27 cellular contexts compared by ENCODE assay signal in genomic region chr2:32820701-32821100, GRCh38.
DNase-seq lines count a peak whose midpoint lies in the region; ATAC-seq, FAIRE-seq and TF ChIP-seq lines count a peak whose summit lies in the region.
"Had no signal": no experiment of that assay in that cellular context is flagged by ENCODE, and none has a peak within 500 bp of the region (broad histone marks: within the 10 kb centered on the region; RNA-seq: fewer than 3 reads in every experiment).

No MANE protein-coding gene starts in this region.

- H3K79me2 ChIP-seq in astrocyte (ENCODE audit: insufficient read depth, low read length): no peaks in the 10 kb centered on the region

- WGBS in liver: 38% methylated on average over 1 of the region's 1 CpG

- H4K20me1 ChIP-seq in astrocyte (ENCODE audit: insufficient read depth, low read length): no peaks in the 10 kb centered on the region
- H4K20me1 ChIP-seq: BLaER1 had no signal

- no peaks in the 10 kb centered on the region for H3K27me3 Mint-ChIP-seq in astrocyte (ENCODE audit: low read depth, unreplicated experiment)
- H3K27me3 Mint-ChIP-seq: CD4-positive, alpha-beta memory T cell; CD4-positive, CD25-positive, alpha-beta regulatory T cell; CD8-positive, alpha-beta memory T cell had no signal

- H2AFZ ChIP-seq in astrocyte (ENCODE audit: low read depth, low read length): no peak overlapping the region

- FAIRE-seq in astrocyte (lab: Jason Lieb, UNC): peak; percentile 49
- FAIRE-seq: GM12878, GM12892, GM18507 had no signal

- ATAC-seq in left lobe of liver (peak; percentile 85), GM19395 (IDR thresholded peaks at IDR 0.05; ENCODE audit: unreplicated experiment) (no peak)
- ATAC-seq: GM12878 had no signal

- H3K36me3 ChIP-seq in astrocyte (ENCODE audit: insufficient read depth, low read length): no peaks in the 10 kb centered on the region
- H3K36me3 ChIP-seq in liver (ENCODE audit: control insufficient read depth in 4 of 4, insufficient read depth in 3 of 4, low read depth in 1 of 4, low read length in 3 of 4): peaks cover 0 to 7% (median 0%) of the 10 kb centered on the region in 4 donors
- H3K36me3 ChIP-seq: BE2C had no signal

- H3K4me3 ChIP-seq in astrocyte (ENCODE audit: insufficient read depth, low read depth, low read length) (no peak overlapping the region), liver (ENCODE audit: low read depth in 1 of 3, low read length in 3 of 3) (no peak overlapping the region)
- H3K4me3 ChIP-seq: BLaER1, GM12878 had no signal

- TF ChIP-seq RAD21 in liver (IDR thresholded peaks at IDR 0.05): peak in 1 of 2 donors; percentile 20

- no peak for TF ChIP-seq CTCF in astrocyte (IDR thresholded peaks at IDR 0.05; ENCODE audit: insufficient read depth, low read depth, low read length)
- TF ChIP-seq CTCF in liver (IDR thresholded peaks at IDR 0.05; ENCODE audit: low read depth, low read length, missing input control): no peak

- H3K36me3 Mint-ChIP-seq in astrocyte (ENCODE audit: low read depth, unreplicated experiment): no peaks in the 10 kb centered on the region

- H3K4me1 ChIP-seq in astrocyte (ENCODE audit: insufficient read depth, low read length) (peaks cover 8% of the 10 kb centered on the region), liver (ENCODE audit: control insufficient read depth in 4 of 4, insufficient read depth in 4 of 4, low read length in 3 of 4) (peaks cover 0 to 4% (median 1%) of the 10 kb centered on the region in 4 donors)
- H3K4me1 ChIP-seq: BLaER1 had no signal

- H3K27me3 ChIP-seq in astrocyte (ENCODE audit: insufficient read depth, low read length) (no peaks in the 10 kb centered on the region), liver (ENCODE audit: control insufficient read depth in 4 of 4, insufficient read depth in 4 of 4, low read length in 3 of 4) (no peaks in the 10 kb centered on the region)
- H3K27me3 ChIP-seq: BE2C, BLaER1 had no signal

- H3K4me3 Mint-ChIP-seq in astrocyte (ENCODE audit: unreplicated experiment): no peak overlapping the region
- H3K4me3 Mint-ChIP-seq: CD14-positive monocyte; CD4-positive, alpha-beta memory T cell; CD4-positive, CD25-positive, alpha-beta regulatory T cell; CD8-positive, alpha-beta memory T cell had no signal

- no peak overlapping the region for H3K4me2 ChIP-seq in astrocyte (ENCODE audit: low read length)
- H3K4me2 ChIP-seq: BLaER1 had no signal

- H3K9me3 Mint-ChIP-seq in astrocyte (ENCODE audit: unreplicated experiment): no peaks in the 10 kb centered on the region
- H3K9me3 Mint-ChIP-seq: CD14-positive monocyte; CD4-positive, CD25-positive, alpha-beta regulatory T cell; CD8-positive, alpha-beta memory T cell had no signal

- no peak overlapping the region for H3K27ac ChIP-seq in astrocyte (ENCODE audit: low read depth, low read length)
- H3K27ac ChIP-seq in liver (ENCODE audit: low read depth in 1 of 2, low read length in 2 of 2): no peak overlapping the region
- H3K27ac ChIP-seq: BLaER1 had no signal

- H3K9me3 ChIP-seq in astrocyte (ENCODE audit: insufficient read depth, low read depth, low read length) (no peaks in the 10 kb centered on the region), liver (ENCODE audit: control insufficient read depth in 4 of 4, low read length in 3 of 4) (no peaks in the 10 kb centered on the region)
- H3K9me3 ChIP-seq: BE2C, BLaER1 had no signal

- peaks cover 3% of the 10 kb centered on the region for H3K4me1 Mint-ChIP-seq in astrocyte (ENCODE audit: low read depth, unreplicated experiment)
- H3K4me1 Mint-ChIP-seq: CD14-positive monocyte; CD4-positive, alpha-beta memory T cell; CD4-positive, CD25-positive, alpha-beta regulatory T cell; CD8-positive, alpha-beta memory T cell had no signal

- H3K9ac ChIP-seq in astrocyte (ENCODE audit: low read length): no peak overlapping the region
- H3K9ac ChIP-seq in liver (ENCODE audit: low read depth in 1 of 2, low read length in 2 of 2): no peak overlapping the region
- H3K9ac ChIP-seq: BLaER1 had no signal

- DNase-seq in astrocyte (ENCODE audit: low read depth) (no peak), left lobe of liver (ENCODE audit: low spot score) (no peak), LoVo (ENCODE audit: low spot score) (no peak), NCI-H1105 treated with DMSO at 0.1 percent for 48 hours (lab: John Stamatoyannopoulos, UW) (no peak)
- DNase-seq in stimulated activated CD4-positive, alpha-beta T cell treated with anti-CD3 and anti-CD28 coated beads, Interleukin-4, amount 100 ng/mL, for 24 hours: no peak
- DNase-seq: 8988T; ACHN; BE2C; C1 segment of cervical spinal cord; CD4-positive, alpha-beta memory T cell; CD4-positive, CD25-positive, alpha-beta regulatory T cell; CD8-positive, alpha-beta memory T cell; COR-L47; DMS 273 treated with DMSO at 0.1 percent for 48 hours; DMS153; DMS53; DMS79; DND-41; EL; GDM1 had no signal

- H3K27ac Mint-ChIP-seq in astrocyte (ENCODE audit: unreplicated experiment): no peak overlapping the region
- H3K27ac Mint-ChIP-seq: CD14-positive monocyte; CD4-positive, alpha-beta memory T cell; CD4-positive, CD25-positive, alpha-beta regulatory T cell had no signal

TF ChIP-seq in liver, 16 proteins besides CTCF, POLR2A, EP300 and RAD21:
- TF ChIP-seq YY1 (IDR thresholded peaks at IDR 0.05) (peak; percentile 56), JUND (IDR thresholded peaks at IDR 0.05) (peak; percentile 31 to 54), ZBTB33 (IDR thresholded peaks at IDR 0.05) (peak; percentile 27), FOXA1 (IDR thresholded peaks at IDR 0.05) (peak; percentile 34), RXRA (IDR thresholded peaks at IDR 0.05) (peak in 1 of 2 donors; percentile 35), TAF1 (conservative IDR thresholded peaks at IDR 0.05) (no peak), HNF4A (conservative IDR thresholded peaks at IDR 0.05) (peak; percentile 43 to 46), REST (IDR thresholded peaks at IDR 0.05) (no peak), FOXA2 (IDR thresholded peaks at IDR 0.05) (peak; percentile 52), SP1 (IDR thresholded peaks at IDR 0.05) (no peak)
